ENCODE assay signal across 16 cellular contexts in genomic region chr7:44217133-44217714, GRCh38. TPM values are rescaled to one million over a fixed set of nuclear protein-coding genes. Genes with fewer than 3 reads are reported as not detected.
"Had no signal": no experiment of that assay in that cellular context is flagged by ENCODE, and none has a peak within 500 bp of the region (broad histone marks: within the 10 kb centered on the region; RNA-seq: fewer than 3 reads in every experiment).

No MANE protein-coding gene starts in this region.

- H3K4me3 Mint-ChIP-seq: activated CD4-positive, alpha-beta T cell treated with anti-CD3 and anti-CD28 coated beads, Interleukin-2, amount 10 ng/mL, durations not matched to agents 7 days and 5 days; activated naive CD8-positive, alpha-beta T cell treated with anti-CD3 and anti-CD28 coated beads, Interleukin-2, amount 10 ng/mL, durations not matched to agents 7 days and 5 days; natural killer cell; stimulated activated naive B cell treated with anti-CD40 and anti-IgM and Interleukin-4, amounts not matched to agents 10 μg/mL and 1 μg/mL and 100 μg/mL, for 72 hours; T-helper 17 cell had no signal

- H3K4me3 ChIP-seq: breast epithelium, gastroesophageal sphincter, pancreas, tibial artery, uterus had no signal

- H3K9me3 ChIP-seq: breast epithelium, pancreas, uterus had no signal

- ATAC-seq: gastroesophageal sphincter; natural killer cell; stimulated activated naive B cell treated with anti-CD40 and anti-IgM and Interleukin-4, amounts not matched to agents 10 μg/mL and 1 μg/mL and 100 μg/mL, for 72 hours; T-helper 17 cell had no signal

- H3K27me3 Mint-ChIP-seq: activated CD4-positive, alpha-beta T cell treated with anti-CD3 and anti-CD28 coated beads, Interleukin-2, amount 10 ng/mL, durations not matched to agents 7 days and 5 days; activated naive CD8-positive, alpha-beta T cell treated with anti-CD3 and anti-CD28 coated beads, Interleukin-2, amount 10 ng/mL, durations not matched to agents 7 days and 5 days; stimulated activated naive B cell treated with anti-CD40 and anti-IgM and Interleukin-4, amounts not matched to agents 10 μg/mL and 1 μg/mL and 100 μg/mL, for 72 hours; T-helper 17 cell had no signal

- H3K27ac Mint-ChIP-seq: activated CD4-positive, alpha-beta T cell treated with anti-CD3 and anti-CD28 coated beads, Interleukin-2, amount 10 ng/mL, durations not matched to agents 7 days and 5 days; activated naive CD8-positive, alpha-beta T cell treated with anti-CD3 and anti-CD28 coated beads, Interleukin-2, amount 10 ng/mL, durations not matched to agents 7 days and 5 days; natural killer cell had no signal

- H3K9me3 Mint-ChIP-seq: activated CD4-positive, alpha-beta T cell treated with anti-CD3 and anti-CD28 coated beads, Interleukin-2, amount 10 ng/mL, durations not matched to agents 7 days and 5 days; activated naive CD8-positive, alpha-beta T cell treated with anti-CD3 and anti-CD28 coated beads, Interleukin-2, amount 10 ng/mL, durations not matched to agents 7 days and 5 days; natural killer cell; stimulated activated naive B cell treated with anti-CD40 and anti-IgM and Interleukin-4, amounts not matched to agents 10 μg/mL and 1 μg/mL and 100 μg/mL, for 72 hours had no signal

- H3K36me3 ChIP-seq: breast epithelium, uterus had no signal

- H3K4me1 Mint-ChIP-seq: activated CD4-positive, alpha-beta T cell treated with anti-CD3 and anti-CD28 coated beads, Interleukin-2, amount 10 ng/mL, durations not matched to agents 7 days and 5 days; natural killer cell had no signal

- H3K4me1 ChIP-seq: breast epithelium, gastroesophageal sphincter, pancreas, tibial artery, uterus had no signal

- H3K27me3 ChIP-seq: breast epithelium, pancreas, uterus had no signal

- DNase-seq: activated CD4-positive, alpha-beta T cell treated with anti-CD3 and anti-CD28 coated beads, Interleukin-2, amount 10 ng/mL, durations not matched to agents 7 days and 5 days; activated CD8-positive, alpha-beta memory T cell treated with anti-CD3 and anti-CD28 coated beads, Interleukin-2, amount 50 U/mL, for 48 hours; activated naive CD4-positive, alpha-beta T cell; activated naive CD8-positive, alpha-beta T cell treated with anti-CD3 and anti-CD28 coated beads, Interleukin-2, amount 10 ng/mL, durations not matched to agents 7 days and 5 days; erythroblast; islet precursor cell; natural killer cell; stimulated activated CD4-positive, alpha-beta T cell treated with anti-CD3 and anti-CD28 coated beads, Interleukin-15, amount 100 ng/mL, for 24 hours; stimulated activated CD4-positive, alpha-beta T cell treated with anti-CD3 and anti-CD28 coated beads, Interleukin-4, amount 100 ng/mL, for 1 hour; stimulated activated naive B cell treated with anti-CD40 and anti-IgM and Interleukin-4, amounts not matched to agents 10 μg/mL and 1 μg/mL and 100 μg/mL, for 72 hours; T-helper 17 cell; uterus had no signal

- H3K36me3 Mint-ChIP-seq: natural killer cell had no signal

- H3K27ac ChIP-seq: breast epithelium, gastroesophageal sphincter, pancreas, tibial artery, uterus had no signal

RNA-seq across cellular contexts. Expression of gene GCK, which starts 28.0 kb away (rescaled TPM):
- total RNA-seq: activated CD4-positive, alpha-beta T cell treated with anti-CD3 and anti-CD28 coated beads, Interleukin-2, amount 10 ng/mL, durations not matched to agents 7 days and 5 days; natural killer cell had no signal
